In the genomic region with DNA sequence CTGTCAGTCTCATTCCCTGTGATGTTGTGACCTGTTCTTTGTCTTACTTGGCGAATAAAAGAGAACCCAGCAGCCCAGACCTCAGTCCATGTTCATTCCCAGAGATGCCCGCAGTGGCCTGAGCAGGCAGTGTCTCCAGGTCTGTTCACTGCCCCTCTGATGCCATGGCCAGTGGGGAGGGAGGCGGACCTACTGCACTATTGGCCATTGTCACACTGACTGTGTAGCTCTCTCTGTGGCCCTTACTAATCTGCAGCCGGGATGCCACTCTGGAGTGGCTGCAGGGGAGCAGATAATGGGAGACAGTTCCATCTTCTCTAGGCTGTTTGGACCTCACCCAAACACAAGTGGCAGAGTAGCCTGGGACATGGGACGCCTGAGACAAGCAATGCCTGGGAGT, we compare ENCODE assay signal across 1 cellular context.
TF ChIP-seq lines count a peak whose summit lies in the region.

No MANE protein-coding gene starts in this region.

TF ChIP-seq in H1, 55 proteins besides CTCF, POLR2A, EP300 and RAD21:
- TF ChIP-seq NANOG (IDR thresholded peaks at IDR 0.05; ENCODE audit: insufficient read depth, low read depth, low read length, poor library complexity, severe bottlenecking): no peak
- TF ChIP-seq HDAC2 (IDR thresholded peaks at IDR 0.05; ENCODE audit: borderline replicate concordance in 1 of 2, low read depth in 2 of 2, low read length in 2 of 2): no peak
- TF ChIP-seq FOSL1 (IDR thresholded peaks at IDR 0.05; ENCODE audit: insufficient read depth, low read depth, low read length): no peak
- no peak for TF ChIP-seq RFX5 (IDR thresholded peaks at IDR 0.05; ENCODE audit: borderline replicate concordance, low read depth, low read length)
- no peak for TF ChIP-seq EGR1 (IDR thresholded peaks at IDR 0.05; ENCODE audit: borderline replicate concordance, low read depth, low read length)
